In the genomic region with DNA sequence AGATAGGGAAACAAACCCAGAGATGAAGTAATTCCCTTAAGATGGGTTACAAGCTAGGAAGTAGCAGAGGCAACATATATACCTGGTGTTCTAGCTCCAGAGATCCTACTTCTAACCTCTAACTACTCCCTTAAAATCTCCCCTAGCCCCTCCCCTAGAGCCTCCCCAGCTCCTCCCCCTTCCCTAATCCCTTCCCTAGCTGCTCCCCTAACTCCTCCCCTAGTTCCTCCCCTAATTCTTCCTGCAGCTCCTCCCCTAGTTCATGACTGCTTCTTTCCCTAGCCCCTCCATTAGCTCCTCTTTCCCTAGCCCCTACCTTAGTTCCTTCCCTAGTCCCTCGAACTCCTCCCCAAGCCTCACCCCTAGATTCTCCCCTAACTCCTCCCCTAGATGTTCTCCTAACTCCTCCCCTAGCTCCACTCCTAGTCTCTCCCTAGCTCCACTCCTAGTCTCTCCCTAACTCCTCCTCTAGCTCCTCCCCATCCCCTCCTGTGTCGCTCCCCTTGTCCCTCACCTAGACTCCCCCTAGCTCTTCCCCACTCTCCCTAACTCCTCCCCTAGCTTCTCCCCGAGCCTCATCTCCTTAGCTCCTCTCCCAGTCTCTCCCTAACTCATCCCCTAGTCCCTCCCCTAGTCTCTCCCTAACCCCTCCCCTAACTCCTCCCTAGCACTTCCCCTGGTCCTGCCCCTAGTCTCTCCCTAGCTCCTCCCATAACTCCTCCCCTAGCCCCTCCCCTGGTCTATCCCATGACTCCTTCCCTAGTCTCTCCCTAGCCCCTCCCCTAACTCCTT, we compare ENCODE assay signal across 11 cellular contexts.
A peak's percentile ranks its signal among the peaks of the same experiment; 100 is the strongest.
DNase-seq lines count a peak whose midpoint lies in the region; ATAC-seq, FAIRE-seq and TF ChIP-seq lines count a peak whose summit lies in the region.
"Had no signal": no experiment of that assay in that cellular context is flagged by ENCODE, and none has a peak within 500 bp of the region (broad histone marks: within the 10 kb centered on the region; RNA-seq: fewer than 3 reads in every experiment).

No MANE protein-coding gene starts in this region.

- SMC1A ChIA-PET in GM12878 (lab: Charles Lee; ENCODE audit: uncharacterized antibody, unreplicated experiment), result interaction anchor here (0.5 to 1.6 kb wide), 6 partner anchors 15 to 841 kb away, joined by 3 to 5 read pairs (median 3); no protein-coding TSS in a partner anchor

- no peaks in the 10 kb centered on the region for H3K27me3 Mint-ChIP-seq in CD4-positive, alpha-beta memory T cell

- DNase-seq in A673 (ENCODE audit: low spot score) (peak; percentile 60), GM12878 (ENCODE audit: low read depth, low spot score) (peak; percentile 13), superior temporal gyrus (ENCODE audit: extremely low spot score) (no peak), middle frontal gyrus (ENCODE audit: extremely low spot score, low spot score) (no peak)
- no peak for DNase-seq in CD4-positive, alpha-beta memory T cell
- DNase-seq: GDM1, NCI-H2029, WERI-Rb-1 had no signal

- H3K27me3 ChIP-seq in A673 (replicated peaks; ENCODE audit: insufficient read depth, low read depth, low read length, poor library complexity), result no peaks in the 10 kb centered on the region
- no peaks in the 10 kb centered on the region for H3K27me3 ChIP-seq in Loucy (ENCODE audit: insufficient read depth, low read length, poor library complexity, severe bottlenecking)
- no peaks in the 10 kb centered on the region for H3K27me3 ChIP-seq in GM12878 (replicated peaks in 1 of 2; ENCODE audit: control insufficient read depth in 2 of 2, insufficient read depth in 2 of 2, low read length in 1 of 2)
- H3K27me3 ChIP-seq in CD4-positive, alpha-beta memory T cell (ENCODE audit: insufficient read depth, low read length), result no peaks in the 10 kb centered on the region

- CTCF ChIA-PET in A673 (lab: Charles Lee), result no interaction called here
- CTCF ChIA-PET in GM12878 (lab: Yijun Ruan, JAX), result interaction anchor here (0.6 to 1.5 kb wide), 4 partner anchors 12 to 105 kb away, joined by 3 to 4 read pairs (median 3); no protein-coding TSS in a partner anchor
- CTCF ChIA-PET in CD4-positive, alpha-beta memory T cell (lab: Charles Lee; ENCODE audit: partially characterized antibody), result no interaction called here

- H3K4me3 Mint-ChIP-seq in CD4-positive, alpha-beta memory T cell, result no peak overlapping the region

- no peak overlapping the region for H3K27ac Mint-ChIP-seq in CD4-positive, alpha-beta memory T cell

- H3K4me1 ChIP-seq in A673 (ENCODE audit: insufficient read depth, low read length, poor library complexity, severe bottlenecking), result no peaks in the 10 kb centered on the region
- H3K4me1 ChIP-seq in Loucy (ENCODE audit: insufficient read depth, low read length, poor library complexity, severe bottlenecking), result peaks cover 7% of the 10 kb centered on the region
- H3K4me1 ChIP-seq in GM12878 (ENCODE audit: control insufficient read depth, insufficient read depth, low read length), result no peaks in the 10 kb centered on the region
- no peaks in the 10 kb centered on the region for H3K4me1 ChIP-seq in CD4-positive, alpha-beta memory T cell (ENCODE audit: insufficient read depth, low read length)

- H3K9me3 Mint-ChIP-seq in CD4-positive, alpha-beta memory T cell, result peaks cover 0 to 4% (median 0%) of the 10 kb centered on the region in 8 donors

- H3K4me2 ChIP-seq in Loucy (ENCODE audit: low read depth, low read length, poor library complexity, severe bottlenecking) (no peak overlapping the region), GM12878 (ENCODE audit: control insufficient read depth, insufficient read depth) (no peak overlapping the region)

- no peaks in the 10 kb centered on the region for H4K20me1 ChIP-seq in Loucy (ENCODE audit: insufficient read depth, low read length, poor library complexity, severe bottlenecking)
- no peaks in the 10 kb centered on the region for H4K20me1 ChIP-seq in GM12878 (ENCODE audit: control insufficient read depth, insufficient read depth)

- H3K36me3 ChIP-seq in A673 (ENCODE audit: insufficient read depth, low read length, poor library complexity, severe bottlenecking), result no peaks in the 10 kb centered on the region
- H3K36me3 ChIP-seq in Loucy (ENCODE audit: insufficient read depth, low read length), result no peaks in the 10 kb centered on the region
- H3K36me3 ChIP-seq in GM12878 (ENCODE audit: control insufficient read depth in 2 of 2, insufficient read depth in 2 of 2, low read length in 1 of 2), result no peaks in the 10 kb centered on the region
- no peaks in the 10 kb centered on the region for H3K36me3 ChIP-seq in CD4-positive, alpha-beta memory T cell (ENCODE audit: insufficient read depth, low read length)
- H3K36me3 ChIP-seq: WERI-Rb-1 had no signal

- no peaks in the 10 kb centered on the region for H3K9me2 ChIP-seq in Loucy (replicated peaks; ENCODE audit: low read depth, low read length)

- intact Hi-C loops in A673 (cut with micrococcal nuclease; ENCODE audit: unreplicated experiment) (no loop called here), GM12878 (cut with micrococcal nuclease; ENCODE audit: unreplicated experiment) (no loop called here)
- intact Hi-C loops in CD4-positive, alpha-beta memory T cell (cut with micrococcal nuclease), result no loop called here

- POLR2A ChIA-PET in A673 (lab: Charles Lee; ENCODE audit: low non-redundant PET) (no interaction called here), GM12878 (lab: Charles Lee) (no interaction called here)
- POLR2A ChIA-PET in CD4-positive, alpha-beta memory T cell (lab: Charles Lee; ENCODE audit: partially characterized antibody), result no interaction called here

- ATAC-seq in GM18867 (IDR thresholded peaks at IDR 0.05; ENCODE audit: unreplicated experiment) (peak; percentile 58), GM12878 (peak; percentile 93), GM18517 (IDR thresholded peaks at IDR 0.05; ENCODE audit: unreplicated experiment) (no peak)

- TF ChIP-seq RAD21 in GM12878 (IDR thresholded peaks at IDR 0.05; ENCODE audit: insufficient read depth, low read depth, low read length), result no peak

- H3K27ac ChIP-seq in A673 (ENCODE audit: low read depth, low read length, poor library complexity, severe bottlenecking), result no peak overlapping the region
- no peak overlapping the region for H3K27ac ChIP-seq in GM12878 (ENCODE audit: control insufficient read depth, insufficient read depth)
- no peak overlapping the region for H3K27ac ChIP-seq in CD4-positive, alpha-beta memory T cell (ENCODE audit: low read depth, low read length)
- H3K27ac ChIP-seq: WERI-Rb-1 had no signal

- H3K9ac ChIP-seq in Loucy (ENCODE audit: low read depth, low read length, poor library complexity, severe bottlenecking) (no peak overlapping the region), GM12878 (ENCODE audit: control insufficient read depth, insufficient read depth, low read length) (no peak overlapping the region)

- no peak for TF ChIP-seq EP300 in GM12878 (IDR thresholded peaks at IDR 0.05; ENCODE audit: borderline replicate concordance in 1 of 2, control insufficient read depth in 1 of 2, low read depth in 2 of 2, low read length in 2 of 2)

- peaks cover 26 to 45% of the 10 kb centered on the region in 2 donors for H3K36me3 Mint-ChIP-seq in CD4-positive, alpha-beta memory T cell

- in situ Hi-C loops in GM12878 (cut with MboI), result no loop called here

- 79% methylated on average over 2 of the region's 3 CpGs for WGBS in GM12878 (ENCODE audit: insufficient coverage, insufficient replicate concordance, low lambda C conversion rate, missing lambda C conversion rate)

- peaks cover 0 to 4% (median 0%) of the 10 kb centered on the region in 4 donors for H3K4me1 Mint-ChIP-seq in CD4-positive, alpha-beta memory T cell

- no peak for TF ChIP-seq POLR2A in GM12878 (IDR thresholded peaks at IDR 0.05; ENCODE audit: low read depth, low read length)

- RAD21 ChIA-PET in GM12878 (lab: Charles Lee; ENCODE audit: unreplicated experiment), result no interaction called here

- TF ChIP-seq CTCF in A673 (conservative IDR thresholded peaks at IDR 0.05; ENCODE audit: low read depth, low read length) (no peak), Loucy (conservative IDR thresholded peaks at IDR 0.05; ENCODE audit: low read length) (no peak), GM12878 (IDR thresholded peaks at IDR 0.05 in 2 of 3, conservative IDR thresholded peaks at IDR 0.05 in 1 of 3; ENCODE audit: control insufficient read depth in 2 of 3, extremely low read depth in 1 of 3, insufficient read depth in 1 of 3, low read depth in 3 of 3, low read length in 3 of 3) (no peak)

- H3K79me2 ChIP-seq in Loucy (ENCODE audit: insufficient read depth, low read length) (no peaks in the 10 kb centered on the region), GM12878 (ENCODE audit: control insufficient read depth, insufficient read depth, low read length) (no peaks in the 10 kb centered on the region)

- no peak overlapping the region for H3K4me3 ChIP-seq in A673 (ENCODE audit: low read depth, low read length, poor library complexity, severe bottlenecking)
- H3K4me3 ChIP-seq in Loucy (ENCODE audit: low read length, poor library complexity, severe bottlenecking), result no peak overlapping the region
- no peak overlapping the region for H3K4me3 ChIP-seq in GM12878
- no peak overlapping the region for H3K4me3 ChIP-seq in CD4-positive, alpha-beta memory T cell (ENCODE audit: low read length in 2 of 2)

- BruUV-seq in A673 (replicated peaks; lab: Mats Ljungman, UMichigan) (no TSS peak), GM12878 (replicated peaks; lab: Mats Ljungman, UMichigan) (no TSS peak)

- H2AFZ ChIP-seq in Loucy (ENCODE audit: low read length), result 0 out of 2 replicates have a peak overlapping the region, but pooled peaks have one; percentile 58
- no peak overlapping the region for H2AFZ ChIP-seq in GM12878 (ENCODE audit: control insufficient read depth, low read depth, low read length)

- H3F3A ChIP-seq in Loucy (ENCODE audit: low read depth), result no peaks in the 10 kb centered on the region

- no peak for FAIRE-seq in GM12878 (lab: Jason Lieb, UNC)

- no peaks in the 10 kb centered on the region for H3K9me3 ChIP-seq in A673 (ENCODE audit: low read depth, low read length, poor library complexity, severe bottlenecking)
- no peaks in the 10 kb centered on the region for H3K9me3 ChIP-seq in Loucy (ENCODE audit: insufficient read depth, low read depth, low read length)
- H3K9me3 ChIP-seq in GM12878 (replicated peaks; ENCODE audit: control insufficient read depth, insufficient read depth, low read length), result no peaks in the 10 kb centered on the region
- H3K9me3 ChIP-seq in CD4-positive, alpha-beta memory T cell (ENCODE audit: control insufficient read depth in 1 of 2, low read length in 2 of 2), result no peaks in the 10 kb centered on the region

Comparison
In these comparisons a context has a peak if more than half of its experiments do, and no peak if none do; other contexts are left out.
1. DNase-seq: peak in A673 (single experiment) and GM12878 (single experiment); none in superior temporal gyrus (single experiment), middle frontal gyrus (single experiment) and CD4-positive, alpha-beta memory T cell (0 of 5).